1 cellular context compared by ENCODE assay signal in genomic region chr5:17991775-17992174, GRCh38.
TF ChIP-seq lines count a peak whose summit lies in the region.

No MANE protein-coding gene starts in this region.

TF ChIP-seq in GM23338, 12 proteins besides CTCF, POLR2A, EP300 and RAD21 (continued from another document):
- no peak for TF ChIP-seq ZNF462 (CRISPR knock-in tag; IDR thresholded peaks at IDR 0.05)
- TF ChIP-seq NANOG (IDR thresholded peaks at IDR 0.05; ENCODE audit: borderline replicate concordance) = no peak
- TF ChIP-seq POLR2AphosphoS5 (IDR thresholded peaks at IDR 0.05; ENCODE audit: low read depth) = no peak
- no peak for TF ChIP-seq REST (IDR thresholded peaks at IDR 0.05; ENCODE audit: unreplicated experiment)
- TF ChIP-seq JUNB (IDR thresholded peaks at IDR 0.05; ENCODE audit: unreplicated experiment) = no peak
- TF ChIP-seq ZNF114 (CRISPR knock-in tag; IDR thresholded peaks at IDR 0.05) = no peak
- TF ChIP-seq STAT1 (IDR thresholded peaks at IDR 0.05; ENCODE audit: unreplicated experiment) = no peak
- no peak for TF ChIP-seq CREB1 (CRISPR knock-in tag; IDR thresholded peaks at IDR 0.05; ENCODE audit: low read depth)
- no peak for TF ChIP-seq EZH2phosphoT487 (IDR thresholded peaks at IDR 0.05; ENCODE audit: unreplicated experiment)
